21 cellular contexts compared by ENCODE assay signal in genomic region chr20:40254023-40254772, GRCh38.
"Had no signal": no experiment of that assay in that cellular context is flagged by ENCODE, and none has a peak within 500 bp of the region (broad histone marks: within the 10 kb centered on the region; RNA-seq: fewer than 3 reads in every experiment).

No MANE protein-coding gene starts in this region.

- H3K4me3 ChIP-seq: dorsolateral prefrontal cortex, gastroesophageal sphincter, heart left ventricle, lung, thyroid gland had no signal

- H3K9me3 Mint-ChIP-seq: activated T-helper 1 cell treated with anti-CD3 and anti-CD28 coated beads, Interleukin-12 subunit alpha, Interleukin-12 subunit beta, Interleukin-2, Interleukin-4 antibody, amounts not matched to agents 30 ng/mL and 10 ng/mL and 1 ng/mL, durations not matched to agents 14 hours and 24 hours and 36 hours had no signal

- H3K27ac Mint-ChIP-seq: activated naive CD8-positive, alpha-beta T cell; activated T-helper 1 cell treated with anti-CD3 and anti-CD28 coated beads, Interleukin-12 subunit alpha, Interleukin-12 subunit beta, Interleukin-2, Interleukin-4 antibody, amounts not matched to agents 30 ng/mL and 10 ng/mL and 1 ng/mL, durations not matched to agents 14 hours and 24 hours and 36 hours; mesothelial cell of epicardium; natural killer cell treated with Interleukin-12 subunit alpha and Interleukin-12 subunit beta and Interleukin-15 and Interleukin-18, amount 100 ng/mL, for 72 hours had no signal

- H3K36me3 Mint-ChIP-seq: activated naive CD8-positive, alpha-beta T cell; natural killer cell treated with Interleukin-12 subunit alpha and Interleukin-12 subunit beta and Interleukin-15 and Interleukin-18, amount 100 ng/mL, for 72 hours had no signal

- H3K9me3 ChIP-seq: thyroid gland had no signal

- H3K4me1 ChIP-seq: gastroesophageal sphincter, heart left ventricle had no signal

- H3K4me3 Mint-ChIP-seq: activated naive CD8-positive, alpha-beta T cell; activated T-helper 1 cell treated with anti-CD3 and anti-CD28 coated beads, Interleukin-12 subunit alpha, Interleukin-12 subunit beta, Interleukin-2, Interleukin-4 antibody, amounts not matched to agents 30 ng/mL and 10 ng/mL and 1 ng/mL, durations not matched to agents 14 hours and 24 hours and 36 hours; mesothelial cell of epicardium; natural killer cell treated with Interleukin-12 subunit alpha and Interleukin-12 subunit beta and Interleukin-15 and Interleukin-18, amount 100 ng/mL, for 72 hours had no signal

- DNase-seq: activated CD4-positive, alpha-beta T cell treated with anti-CD3 and anti-CD28 coated beads for 1 hour; activated gamma-delta T cell treated with Interleukin-2 at 50 U/mL for 16 hours; activated T-cell treated with anti-CD3 and anti-CD28 coated beads for 4 hours; amygdala; dorsolateral prefrontal cortex; kidney glomerular epithelial cell; stimulated activated CD4-positive, alpha-beta T cell treated with anti-CD3 and anti-CD28 coated beads, Interleukin-12 subunit alpha, Interleukin-12 subunit beta, amount 100 ng/mL, for 4 hours; stimulated activated CD4-positive, alpha-beta T cell treated with anti-CD3 and anti-CD28 coated beads, Interleukin-1b, Interleukin-23, amount 100 ng/mL, for 48 hours; stimulated activated naive CD4-positive, alpha-beta T cell treated with Interleukin-2 at 50 U/mL for 16 hours; SW 1271; T-helper 2 cell; thyroid gland; WERI-Rb-1 had no signal

- H3K27ac ChIP-seq: dorsolateral prefrontal cortex, epithelial cell of prostate, gastroesophageal sphincter, heart left ventricle, thyroid gland, WERI-Rb-1 had no signal

- H3K27me3 ChIP-seq: gastroesophageal sphincter, thyroid gland had no signal

- H3K36me3 ChIP-seq: gastroesophageal sphincter, heart left ventricle, thyroid gland, WERI-Rb-1 had no signal
